ENCODE assay signal across 27 cellular contexts in genomic region chr1:28074892-28075511, GRCh38. TPM values are rescaled to one million over a fixed set of nuclear protein-coding genes. Genes with fewer than 3 reads are reported as not detected.
DNase-seq lines count a peak whose midpoint lies in the region; ATAC-seq and TF ChIP-seq lines count a peak whose summit lies in the region.
"Had no signal": no experiment of that assay in that cellular context is flagged by ENCODE, and none has a peak within 500 bp of the region (broad histone marks: within the 10 kb centered on the region; RNA-seq: fewer than 3 reads in every experiment).

No MANE protein-coding gene starts in this region.

- H3K4me1 ChIP-seq in psoas muscle (peaks cover 57% of the 10 kb centered on the region), suprapubic skin (no peaks in the 10 kb centered on the region)

- H3K27me3 ChIP-seq in psoas muscle (ENCODE audit: insufficient read depth in 3 of 3, low read length in 2 of 3): no peaks in the 10 kb centered on the region
- no peaks in the 10 kb centered on the region for H3K27me3 ChIP-seq in suprapubic skin
- H3K27me3 ChIP-seq: neutrophil had no signal

- no peak for ATAC-seq in activated T-helper 17 cell treated with anti-CD3 and anti-CD28 coated beads, Interleukin-2, amount 50 U/mL, for 72 hours (replicated peaks)
- ATAC-seq in psoas muscle: no peak
- ATAC-seq in GM19463 (IDR thresholded peaks at IDR 0.05; ENCODE audit: unreplicated experiment): no peak
- ATAC-seq: activated CD4-positive, alpha-beta T cell treated with anti-CD3 and anti-CD28 coated beads for 36 hours; activated CD8-positive, alpha-beta T cell treated with anti-CD3 and anti-CD28 coated beads for 36 hours; Panc1; sciatic nerve had no signal

- 86 to 96% (median 91%) methylated on average over 1 of the region's 1 CpG for WGBS in psoas muscle, 3 donors
- WGBS in suprapubic skin: 94% methylated on average over 1 of the region's 1 CpG

- H3K27ac ChIP-seq in psoas muscle (peak overlapping the region; percentile 11), suprapubic skin (no peak overlapping the region)
- H3K27ac ChIP-seq: neutrophil had no signal

- TF ChIP-seq POLR2A in suprapubic skin (IDR thresholded peaks at IDR 0.05): no peak

- peaks cover 5% of the 10 kb centered on the region; the same call in 1 of the 2 replicates for H3K36me3 Mint-ChIP-seq in HFFc6 (ENCODE audit: low read depth)
- H3K36me3 Mint-ChIP-seq in activated T-helper 17 cell treated with anti-CD3 and anti-CD28 coated beads, Interleukin-2, amount 50 U/mL, for 72 hours (ENCODE audit: low read depth): peaks cover 26% of the 10 kb centered on the region

- H3K36me3 ChIP-seq in psoas muscle (ENCODE audit: insufficient read depth in 1 of 2, low read depth in 1 of 2): peaks cover 0 to 10% of the 10 kb centered on the region in 2 donors
- no peaks in the 10 kb centered on the region for H3K36me3 ChIP-seq in suprapubic skin

- no peak overlapping the region for H3K4me3 Mint-ChIP-seq in HFFc6
- H3K4me3 Mint-ChIP-seq in activated T-helper 17 cell treated with anti-CD3 and anti-CD28 coated beads, Interleukin-2, amount 50 U/mL, for 72 hours: no peak overlapping the region
- H3K4me3 Mint-ChIP-seq: activated CD4-positive, alpha-beta T cell treated with anti-CD3 and anti-CD28 coated beads for 36 hours; activated CD8-positive, alpha-beta T cell treated with anti-CD3 and anti-CD28 coated beads for 36 hours; CD4-positive, CD25-positive, alpha-beta regulatory T cell; dendritic cell treated with granulocyte-macrophage colony-stimulating factor and Interleukin-4, amounts not matched to agents 40 ng/mL and 50 ng/mL, for 4 days; type B pancreatic cell had no signal

- no peak for TF ChIP-seq EP300 in suprapubic skin (IDR thresholded peaks at IDR 0.05)

- DNase-seq in NCI-H82 (lab: John Stamatoyannopoulos, UW) (peak; percentile 20), NCI-H82 treated with DMSO at 0.1 percent for 48 hours (lab: John Stamatoyannopoulos, UW; ENCODE audit: unreplicated experiment) (no peak), HFFc6 (no peak), psoas muscle (no peak), GOT3 (lab: John Stamatoyannopoulos, UW) (no peak), suprapubic skin (ENCODE audit: low spot score in 2 of 2) (no peak)
- DNase-seq: activated CD4-positive, alpha-beta T cell treated with anti-CD3 and anti-CD28 coated beads for 36 hours; activated CD8-positive, alpha-beta T cell treated with anti-CD3 and anti-CD28 coated beads for 36 hours; CD4-positive, CD25-positive, alpha-beta regulatory T cell; central memory CD4-positive, alpha-beta T cell; DND-41; head of caudate nucleus; islet precursor cell; NCI-H1436; NCI-H2081; NCI-H524 treated with DMSO at 0.1 percent for 48 hours; SHP77; stimulated activated CD4-positive, alpha-beta T cell treated with anti-CD3 and anti-CD28 coated beads, Interleukin-4, amount 100 ng/mL, for 1 hour; T-helper 9 cell had no signal

- TF ChIP-seq CTCF in HFFc6 (IDR thresholded peaks at IDR 0.05) (no peak), psoas muscle (IDR thresholded peaks at IDR 0.05) (no peak), suprapubic skin (IDR thresholded peaks at IDR 0.05) (no peak)

- no peaks in the 10 kb centered on the region for H3K27me3 Mint-ChIP-seq in HFFc6 (ENCODE audit: insufficient read depth)
- H3K27me3 Mint-ChIP-seq in activated T-helper 17 cell treated with anti-CD3 and anti-CD28 coated beads, Interleukin-2, amount 50 U/mL, for 72 hours: no peaks in the 10 kb centered on the region
- H3K27me3 Mint-ChIP-seq: activated CD4-positive, alpha-beta T cell treated with anti-CD3 and anti-CD28 coated beads for 36 hours; activated CD8-positive, alpha-beta T cell treated with anti-CD3 and anti-CD28 coated beads for 36 hours; CD4-positive, CD25-positive, alpha-beta regulatory T cell; dendritic cell treated with granulocyte-macrophage colony-stimulating factor and Interleukin-4, amounts not matched to agents 40 ng/mL and 50 ng/mL, for 4 days; type B pancreatic cell had no signal

- H3K9me3 ChIP-seq in psoas muscle (no peaks in the 10 kb centered on the region), suprapubic skin (no peaks in the 10 kb centered on the region)
- H3K9me3 ChIP-seq: HAP-1, neutrophil had no signal

- peaks cover 78% of the 10 kb centered on the region for H3K4me1 Mint-ChIP-seq in HFFc6 (ENCODE audit: low read depth)
- peaks cover 13% of the 10 kb centered on the region for H3K4me1 Mint-ChIP-seq in activated T-helper 17 cell treated with anti-CD3 and anti-CD28 coated beads, Interleukin-2, amount 50 U/mL, for 72 hours

- H3K27ac Mint-ChIP-seq in HFFc6: peak overlapping the region; percentile 67; the same call in 1 of the 2 replicates
- H3K27ac Mint-ChIP-seq in activated T-helper 17 cell treated with anti-CD3 and anti-CD28 coated beads, Interleukin-2, amount 50 U/mL, for 72 hours: peak overlapping the region; percentile 8
- H3K27ac Mint-ChIP-seq: activated CD4-positive, alpha-beta T cell treated with anti-CD3 and anti-CD28 coated beads for 36 hours; activated CD8-positive, alpha-beta T cell treated with anti-CD3 and anti-CD28 coated beads for 36 hours; dendritic cell treated with granulocyte-macrophage colony-stimulating factor and Interleukin-4, amounts not matched to agents 40 ng/mL and 50 ng/mL, for 4 days had no signal

- H3K9me3 Mint-ChIP-seq in HFFc6: no peaks in the 10 kb centered on the region
- no peaks in the 10 kb centered on the region for H3K9me3 Mint-ChIP-seq in activated T-helper 17 cell treated with anti-CD3 and anti-CD28 coated beads, Interleukin-2, amount 50 U/mL, for 72 hours
- H3K9me3 Mint-ChIP-seq: activated CD8-positive, alpha-beta T cell treated with anti-CD3 and anti-CD28 coated beads for 36 hours; CD4-positive, CD25-positive, alpha-beta regulatory T cell; dendritic cell treated with granulocyte-macrophage colony-stimulating factor and Interleukin-4, amounts not matched to agents 40 ng/mL and 50 ng/mL, for 4 days; type B pancreatic cell had no signal

- intact Hi-C loops in psoas muscle (cut with DNase I): no loop called here

- no peak overlapping the region for H3K4me3 ChIP-seq in psoas muscle
- H3K4me3 ChIP-seq in suprapubic skin: no peak overlapping the region
- H3K4me3 ChIP-seq: HAP-1 had no signal

RNA-seq across cellular contexts. Expression of gene EYA3, which starts 13.4 kb away (rescaled TPM):
- total RNA-seq in HFFc6 (2021; fragmentation: NEBNext Ultra II Directional; extraction: Animal tissue kit (Norgen Biotek cat#: 25700)): 10 to 100 TPM; 24.2 to 31.3 (median 27.8) TPM
- 10 to 100 TPM; 33.7 to 40.8 TPM for total RNA-seq in activated T-helper 17 cell treated with anti-CD3 and anti-CD28 coated beads, Interleukin-2, amount 50 U/mL, for 72 hours
- total RNA-seq in psoas muscle: 10 to 100 TPM; 13.1 to 15.3 (median 14.0) TPM
- 10 to 100 TPM in 1 of 3 donors, 1 to 10 TPM in 2; 3.6 to 10.8 (median 5.1) TPM for polyA plus RNA-seq in psoas muscle
- 10 to 100 TPM; 15.4 to 20.3 (median 17.2) TPM for total RNA-seq in suprapubic skin
